ENCODE assay signal across 12 cellular contexts in the genomic region with DNA sequence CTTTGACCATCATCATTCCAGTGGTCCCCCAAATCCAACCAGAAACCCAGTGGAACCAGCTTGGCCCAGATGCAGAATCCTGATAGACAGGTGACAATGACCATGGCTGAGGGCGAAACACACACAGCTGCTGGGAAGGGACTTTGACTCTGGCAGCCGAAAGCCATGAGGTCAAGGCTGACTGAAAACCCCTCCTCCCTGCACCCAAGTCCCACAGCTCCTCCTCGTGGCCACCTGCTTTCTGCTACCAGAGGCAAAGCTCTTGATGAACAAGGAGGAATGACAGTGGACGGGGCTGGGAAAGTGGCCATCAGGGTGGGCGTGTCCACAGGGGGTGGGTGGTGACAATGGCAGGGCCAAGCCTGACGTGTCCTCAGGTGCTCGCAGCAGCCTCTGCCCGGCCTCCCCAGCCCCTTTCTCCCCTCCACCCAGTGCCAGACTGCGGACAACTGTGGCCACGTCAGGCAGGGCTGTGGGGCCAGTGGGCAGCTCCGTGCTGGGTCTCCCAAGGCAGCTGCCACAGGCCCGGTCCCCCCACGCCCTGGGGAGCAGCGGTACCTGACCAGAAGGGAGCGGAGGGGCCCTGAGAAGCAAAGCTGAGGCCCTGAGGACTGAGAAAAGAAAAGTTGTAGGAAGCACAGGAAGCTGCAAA. TPM values are rescaled to one million over a fixed set of nuclear protein-coding genes. Genes with fewer than 3 reads are reported as not detected.
DNase-seq lines count a peak whose midpoint lies in the region; ATAC-seq and TF ChIP-seq lines count a peak whose summit lies in the region.
"Had no signal": no experiment of that assay in that cellular context is flagged by ENCODE, and none has a peak within 500 bp of the region (broad histone marks: within the 10 kb centered on the region; RNA-seq: fewer than 3 reads in every experiment).

No MANE protein-coding gene starts in this region.

- H3K4me3 Mint-ChIP-seq in activated T-cell treated with anti-CD3 and anti-CD28 coated beads, Interleukin-2, amount 50 U/mL, for 4 hours, result no peak overlapping the region
- H3K4me3 Mint-ChIP-seq: activated naive CD4-positive, alpha-beta T cell treated with anti-CD3 and anti-CD28 coated beads, Interleukin-2, amount 10 ng/mL, durations not matched to agents 7 days and 5 days had no signal

- no peaks in the 10 kb centered on the region for H3K4me1 Mint-ChIP-seq in activated T-cell treated with anti-CD3 and anti-CD28 coated beads, Interleukin-2, amount 50 U/mL, for 4 hours (ENCODE audit: low read depth)
- H3K4me1 Mint-ChIP-seq: activated naive CD4-positive, alpha-beta T cell treated with anti-CD3 and anti-CD28 coated beads, Interleukin-2, amount 10 ng/mL, durations not matched to agents 7 days and 5 days had no signal

- peak; percentile 93 for TF ChIP-seq CTCF in WERI-Rb-1 (IDR thresholded peaks at IDR 0.05; ENCODE audit: low read depth, low read length)
- no peak for TF ChIP-seq CTCF in upper lobe of left lung (IDR thresholded peaks at IDR 0.05)

- H3K27me3 Mint-ChIP-seq in activated T-cell treated with anti-CD3 and anti-CD28 coated beads, Interleukin-2, amount 50 U/mL, for 4 hours (ENCODE audit: low read depth), result no peaks in the 10 kb centered on the region
- H3K27me3 Mint-ChIP-seq: activated naive CD4-positive, alpha-beta T cell treated with anti-CD3 and anti-CD28 coated beads, Interleukin-2, amount 10 ng/mL, durations not matched to agents 7 days and 5 days had no signal

- peak; percentile 16 to 19 for DNase-seq in activated T-cell treated with anti-CD3 and anti-CD28 coated beads, Interleukin-2, amount 50 U/mL, for 48 hours
- no peak for DNase-seq in activated T-cell treated with anti-CD3 and anti-CD28 coated beads, Interleukin-2, amount 50 U/mL, for 4 hours
- DNase-seq in WERI-Rb-1 (peak; percentile 99), left lobe of liver (ENCODE audit: low spot score) (peak; percentile 99), upper lobe of left lung (no peak), NCI-H1436 treated with DMSO at 0.1 percent for 48 hours (lab: John Stamatoyannopoulos, UW) (no peak), amniotic stem cell (lab: John Stamatoyannopoulos, UW) (no peak)
- DNase-seq: activated naive CD4-positive, alpha-beta T cell treated with anti-CD3 and anti-CD28 coated beads, Interleukin-2, amount 10 ng/mL, durations not matched to agents 7 days and 5 days; Karpas-422; stimulated activated naive CD8-positive, alpha-beta T cell treated with anti-CD3 and anti-CD28 coated beads, Interleukin-15, Interleukin-2, amounts not matched to agents 100 U/mL and 50 U/mL, for 24 hours had no signal

- H3K27me3 ChIP-seq in WERI-Rb-1 (ENCODE audit: insufficient read depth, low read depth, severe bottlenecking) (no peaks in the 10 kb centered on the region), upper lobe of left lung (no peaks in the 10 kb centered on the region)
- H3K27me3 ChIP-seq: heart left ventricle had no signal

- no peak for TF ChIP-seq EP300 in upper lobe of left lung (IDR thresholded peaks at IDR 0.05)

- TF ChIP-seq POLR2A in upper lobe of left lung (IDR thresholded peaks at IDR 0.05), result no peak

- peaks cover 22% of the 10 kb centered on the region for H3K9me3 Mint-ChIP-seq in activated T-cell treated with anti-CD3 and anti-CD28 coated beads, Interleukin-2, amount 50 U/mL, for 4 hours

- peaks cover 12% of the 10 kb centered on the region for H3K36me3 Mint-ChIP-seq in activated T-cell treated with anti-CD3 and anti-CD28 coated beads, Interleukin-2, amount 50 U/mL, for 4 hours (ENCODE audit: insufficient read depth)
- H3K36me3 Mint-ChIP-seq: activated naive CD4-positive, alpha-beta T cell treated with anti-CD3 and anti-CD28 coated beads, Interleukin-2, amount 10 ng/mL, durations not matched to agents 7 days and 5 days had no signal

- H3K4me1 ChIP-seq in upper lobe of left lung, result no peaks in the 10 kb centered on the region

- H3K36me3 ChIP-seq in WERI-Rb-1, result peaks cover 58% of the 10 kb centered on the region
- peaks cover 0 to 78% (median 34%) of the 10 kb centered on the region in 4 donors for H3K36me3 ChIP-seq in upper lobe of left lung

- peaks cover 9% of the 10 kb centered on the region for H3K9me3 ChIP-seq in WERI-Rb-1 (ENCODE audit: severe bottlenecking)
- peaks cover 0 to 9% (median 7%) of the 10 kb centered on the region in 4 donors for H3K9me3 ChIP-seq in upper lobe of left lung

- H3K27ac ChIP-seq in WERI-Rb-1, result peak overlapping the region; percentile 51
- no peak overlapping the region for H3K27ac ChIP-seq in upper lobe of left lung
- H3K27ac ChIP-seq: heart left ventricle had no signal

- ATAC-seq in activated T-cell treated with anti-CD3 and anti-CD28 coated beads, Interleukin-2, amount 50 U/mL, for 4 hours, result no peak
- ATAC-seq in left lobe of liver (peak; percentile 91), upper lobe of left lung (ENCODE audit: low FRiP score in 2 of 2) (peak; percentile 19 to 25), GM18861 (IDR thresholded peaks at IDR 0.05; ENCODE audit: unreplicated experiment) (no peak)
- ATAC-seq: stimulated activated naive CD8-positive, alpha-beta T cell treated with anti-CD3 and anti-CD28 coated beads, Interleukin-15, Interleukin-2, amounts not matched to agents 100 U/mL and 50 U/mL, for 24 hours had no signal

- H3K4me3 ChIP-seq in WERI-Rb-1 (ENCODE audit: low read depth, low read length) (no peak overlapping the region), upper lobe of left lung (no peak overlapping the region)
- H3K4me3 ChIP-seq: heart left ventricle had no signal

- 90 to 93% methylated on average over 6 to 15 of the region's 15 CpGs for WGBS in upper lobe of left lung, 2 donors

RNA-seq across cellular contexts. Expression of gene SARDH, which starts 30.8 kb away (rescaled TPM):
- total RNA-seq in activated T-cell treated with anti-CD3 and anti-CD28 coated beads, Interleukin-2, amount 50 U/mL, for 4 hours, result 1 to 10 TPM; 3.6 to 5.5 (median 5.0) TPM
- total RNA-seq in left lobe of liver (208 TPM), upper lobe of left lung (10 to 100 TPM in 2 of 6 donors, 1 to 10 TPM in 3, under 1 TPM in 1; 0.79 to 37.7 (median 4.2) TPM)

Comparison
In these comparisons a context has a peak if more than half of its experiments do, and no peak if none do; other contexts are left out.
1. DNase-seq: peak in activated T-cell treated with anti-CD3 and anti-CD28 coated beads, Interleukin-2, amount 50 U/mL, for 48 hours (2 of 2), WERI-Rb-1 (single experiment) and left lobe of liver (single experiment); none in activated T-cell treated with anti-CD3 and anti-CD28 coated beads, Interleukin-2, amount 50 U/mL, for 4 hours (single experiment), upper lobe of left lung (0 of 2), NCI-H1436 treated with DMSO at 0.1 percent for 48 hours (single experiment) and amniotic stem cell (single experiment).
2. ATAC-seq: peak in left lobe of liver (single experiment) and upper lobe of left lung (2 of 2); none in activated T-cell treated with anti-CD3 and anti-CD28 coated beads, Interleukin-2, amount 50 U/mL, for 4 hours (0 of 2) and GM18861 (single experiment).